In the genomic region with DNA sequence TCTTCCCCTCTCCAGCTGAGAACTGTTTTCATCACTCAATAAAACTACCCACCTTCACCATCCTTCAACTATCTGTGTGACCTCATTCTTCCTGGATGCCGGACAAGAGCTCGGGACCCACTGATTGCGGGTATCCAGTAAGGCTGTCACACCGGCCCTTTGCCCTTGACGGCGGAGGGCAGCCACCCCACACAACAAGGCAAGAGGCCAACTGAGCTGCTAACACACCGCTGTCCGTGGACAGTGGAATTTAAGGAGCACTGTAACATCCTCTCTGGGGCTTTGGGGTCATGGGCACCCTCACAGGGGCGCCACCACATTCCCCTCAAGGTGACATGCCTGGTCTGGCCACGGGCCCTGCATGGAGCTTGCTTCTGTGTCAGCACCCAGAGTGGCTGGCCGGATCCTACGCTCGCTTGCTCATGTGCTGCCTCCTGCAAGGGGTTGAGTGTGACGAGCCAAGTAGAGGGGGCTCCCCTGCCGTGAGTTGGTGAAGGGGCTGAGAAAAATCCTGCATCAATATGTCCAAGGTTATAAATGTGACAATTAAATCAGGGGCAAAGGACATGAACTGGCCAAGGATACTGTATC, we compare ENCODE assay signal across 26 cellular contexts.
"Had no signal": no experiment of that assay in that cellular context is flagged by ENCODE, and none has a peak within 500 bp of the region (broad histone marks: within the 10 kb centered on the region; RNA-seq: fewer than 3 reads in every experiment).

No MANE protein-coding gene starts in this region.

- H3K36me3 Mint-ChIP-seq: activated naive CD4-positive, alpha-beta T cell treated with anti-CD3 and anti-CD28 coated beads, Interleukin-2, amount 50 U/mL, for 24 hours; WTC11 had no signal

- H3K27ac Mint-ChIP-seq: activated CD8-positive, alpha-beta T cell treated with anti-CD3 and anti-CD28 coated beads, Interleukin-2, amount 10 ng/mL, durations not matched to agents 7 days and 5 days; activated naive CD4-positive, alpha-beta T cell treated with anti-CD3 and anti-CD28 coated beads, Interleukin-2, amount 50 U/mL, for 24 hours; T-helper 17 cell; WTC11 had no signal

- H3K4me3 ChIP-seq: ascending aorta, body of pancreas, MG63, Peyer's patch had no signal

- ATAC-seq: activated CD8-positive, alpha-beta T cell treated with anti-CD3 and anti-CD28 coated beads, Interleukin-2, amount 10 ng/mL, durations not matched to agents 7 days and 5 days; body of pancreas; T-helper 17 cell; WTC11 had no signal

- H3K36me3 ChIP-seq: ascending aorta, Peyer's patch had no signal

- DNase-seq: activated CD4-positive, alpha-beta T cell treated with anti-CD3 and anti-CD28 coated beads for 48 hours; activated CD4-positive, alpha-beta T cell treated with anti-CD3 and anti-CD28 coated beads, Interleukin-2, amount 50 U/mL, for 4 hours; activated CD4-positive, CD25-positive, alpha-beta regulatory T cell treated with anti-CD3 and anti-CD28 coated beads, Interleukin-2, amount 50 U/mL, for 72 hours; activated CD8-positive, alpha-beta memory T cell treated with anti-CD3 and anti-CD28 coated beads, Interleukin-2, amount 50 U/mL, for 48 hours; activated CD8-positive, alpha-beta T cell treated with anti-CD3 and anti-CD28 coated beads, Interleukin-2, amount 10 ng/mL, durations not matched to agents 7 days and 5 days; activated naive CD4-positive, alpha-beta T cell; activated T-cell treated with anti-CD3 and anti-CD28 coated beads, Interleukin-2, amount 50 U/mL, for 1 hour; body of pancreas; MG63; MV-4-11; NCI-H1092 treated with DMSO at 0.1 percent for 48 hours; NCI-H1436; NCI-H1694 treated with DMSO at 0.1 percent for 48 hours; NCI-H2029 treated with DMSO at 0.1 percent for 48 hours; NCI-H510A treated with DMSO at 0.1 percent for 48 hours; NCI-H69; NK-92 treated with Interleukin-12 subunit alpha and Interleukin-12 subunit beta, amount 100 ng/mL, for 24 hours; OCI-M1; Peyer's patch; SIG-M5; T-helper 17 cell; T-helper 9 cell had no signal

- H3K9me3 Mint-ChIP-seq: activated naive CD4-positive, alpha-beta T cell treated with anti-CD3 and anti-CD28 coated beads, Interleukin-2, amount 50 U/mL, for 24 hours; WTC11 had no signal

- H3K27ac ChIP-seq: ascending aorta, body of pancreas, Peyer's patch, RWPE1 had no signal

- H3K4me1 ChIP-seq: body of pancreas, Peyer's patch had no signal

- H3K9me3 ChIP-seq: ascending aorta, body of pancreas, MG63, Peyer's patch had no signal

- H3K4me3 Mint-ChIP-seq: activated CD8-positive, alpha-beta T cell treated with anti-CD3 and anti-CD28 coated beads, Interleukin-2, amount 10 ng/mL, durations not matched to agents 7 days and 5 days; activated naive CD4-positive, alpha-beta T cell treated with anti-CD3 and anti-CD28 coated beads, Interleukin-2, amount 50 U/mL, for 24 hours; T-helper 17 cell; WTC11 had no signal

- H3K4me1 Mint-ChIP-seq: activated naive CD4-positive, alpha-beta T cell treated with anti-CD3 and anti-CD28 coated beads, Interleukin-2, amount 50 U/mL, for 24 hours had no signal

- H3K27me3 ChIP-seq: ascending aorta, body of pancreas, MG63, Peyer's patch had no signal
